8 cellular contexts compared by ENCODE assay signal in the genomic region with DNA sequence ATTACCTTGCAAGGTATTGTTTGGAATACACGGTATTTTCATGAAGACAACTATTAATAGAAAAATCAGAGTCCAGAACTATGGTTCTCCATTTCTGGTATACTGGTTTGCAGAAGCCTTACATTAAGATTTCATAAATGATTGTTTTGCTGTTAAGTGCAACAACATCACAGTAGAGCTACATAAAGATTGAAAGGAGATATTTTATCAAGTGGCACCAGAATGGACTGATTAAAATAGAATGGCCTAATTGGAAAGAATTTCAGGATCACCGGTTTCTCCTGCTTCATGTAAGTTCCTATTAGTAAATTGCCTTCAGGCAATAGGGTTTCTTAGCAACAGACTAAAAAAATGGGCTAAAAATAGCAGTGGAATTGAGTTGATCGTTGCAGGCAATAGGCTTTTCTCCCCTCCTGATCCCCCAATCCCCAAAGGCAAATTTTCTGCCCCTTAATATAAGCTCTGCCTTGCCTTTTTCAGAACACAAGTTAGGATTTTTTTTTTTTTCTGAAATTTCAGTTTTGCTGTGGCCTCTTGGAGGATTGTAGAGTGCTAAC. TPM values are rescaled to one million over a fixed set of nuclear protein-coding genes. Genes with fewer than 3 reads are reported as not detected.
DNase-seq lines count a peak whose midpoint lies in the region; ATAC-seq lines count a peak whose summit lies in the region.

No MANE protein-coding gene starts in this region.

- H3K9me3 Mint-ChIP-seq in T-helper 1 cell treated with Interleukin-12 subunit alpha and Interleukin-12 subunit beta and Interleukin-4 antibody, amounts not matched to agents 30 μg/mL and 1 μg/mL, for 36 hours = peaks cover 9% of the 10 kb centered on the region
- H3K9me3 Mint-ChIP-seq in activated naive CD8-positive, alpha-beta T cell treated with anti-CD3 and anti-CD28 coated beads, Interleukin-2, amount 10 ng/mL, durations not matched to agents 7 days and 5 days = peaks cover 3% of the 10 kb centered on the region

- H3K9me3 ChIP-seq in iPS-18c (ENCODE audit: control insufficient read depth, insufficient read depth, low read length) = no peaks in the 10 kb centered on the region
- H3K9me3 ChIP-seq in stomach smooth muscle (ENCODE audit: control insufficient read depth in 2 of 2, low read length in 2 of 2) = no peaks in the 10 kb centered on the region

- H3K4me3 Mint-ChIP-seq in T-helper 1 cell treated with Interleukin-12 subunit alpha and Interleukin-12 subunit beta and Interleukin-4 antibody, amounts not matched to agents 30 μg/mL and 1 μg/mL, for 36 hours = peak overlapping the region; percentile 98
- H3K4me3 Mint-ChIP-seq in activated naive CD8-positive, alpha-beta T cell treated with anti-CD3 and anti-CD28 coated beads, Interleukin-2, amount 10 ng/mL, durations not matched to agents 7 days and 5 days = peak overlapping the region; percentile 90

- H3K27ac Mint-ChIP-seq in T-helper 1 cell treated with Interleukin-12 subunit alpha and Interleukin-12 subunit beta and Interleukin-4 antibody, amounts not matched to agents 30 μg/mL and 1 μg/mL, for 36 hours = peak overlapping the region; percentile 96
- H3K27ac Mint-ChIP-seq in activated naive CD8-positive, alpha-beta T cell treated with anti-CD3 and anti-CD28 coated beads, Interleukin-2, amount 10 ng/mL, durations not matched to agents 7 days and 5 days = peak overlapping the region; percentile 95

- POLR2A ChIA-PET in activated naive CD8-positive, alpha-beta T cell treated with anti-CD3 and anti-CD28 coated beads, Interleukin-2, amount 10 ng/mL, durations not matched to agents 7 days and 5 days (lab: Charles Lee) = interaction anchor here (0.6 to 2.5 kb wide), 7 partner anchors 54 to 589 kb away, joined by 3 to 9 read pairs (median 3); a partner anchor contains a TSS

- no peaks in the 10 kb centered on the region for H3K27me3 ChIP-seq in stomach smooth muscle (ENCODE audit: control insufficient read depth in 1 of 2, insufficient read depth in 2 of 2, low read length in 2 of 2)

- peaks cover 14% of the 10 kb centered on the region for H3K4me1 ChIP-seq in stomach smooth muscle (ENCODE audit: control insufficient read depth, insufficient read depth, low read length)

- no peak for ATAC-seq in activated naive CD8-positive, alpha-beta T cell treated with anti-CD3 and anti-CD28 coated beads, Interleukin-2, amount 10 ng/mL, durations not matched to agents 7 days and 5 days (ENCODE audit: low read depth)
- ATAC-seq in HG03571 (IDR thresholded peaks at IDR 0.05; ENCODE audit: unreplicated experiment) = no peak

- DNase-seq in T-helper 1 cell (no peak), NCI-H1694 (lab: John Stamatoyannopoulos, UW) (peak; percentile 45), activated gamma-delta T cell treated with Interleukin-2 at 50 U/mL for 16 hours (no peak)
- no peak for DNase-seq in activated naive CD8-positive, alpha-beta T cell treated with anti-CD3 and anti-CD28 coated beads, Interleukin-2, amount 10 ng/mL, durations not matched to agents 7 days and 5 days

- H3K27me3 Mint-ChIP-seq in T-helper 1 cell treated with Interleukin-12 subunit alpha and Interleukin-12 subunit beta and Interleukin-4 antibody, amounts not matched to agents 30 μg/mL and 1 μg/mL, for 36 hours (ENCODE audit: low read depth) = no peaks in the 10 kb centered on the region
- H3K27me3 Mint-ChIP-seq in activated naive CD8-positive, alpha-beta T cell treated with anti-CD3 and anti-CD28 coated beads, Interleukin-2, amount 10 ng/mL, durations not matched to agents 7 days and 5 days = no peaks in the 10 kb centered on the region

- no peaks in the 10 kb centered on the region for H3K36me3 ChIP-seq in stomach smooth muscle (ENCODE audit: control insufficient read depth in 2 of 2, insufficient read depth in 2 of 2, low read length in 2 of 2)

- H3K4me3 ChIP-seq in iPS-18c (ENCODE audit: insufficient read depth, low read depth, low read length) = peak overlapping the region; percentile 65
- peak overlapping the region; percentile 93 to 100 for H3K4me3 ChIP-seq in stomach smooth muscle (ENCODE audit: low read length in 2 of 2)

- H3K4me1 Mint-ChIP-seq in T-helper 1 cell treated with Interleukin-12 subunit alpha and Interleukin-12 subunit beta and Interleukin-4 antibody, amounts not matched to agents 30 μg/mL and 1 μg/mL, for 36 hours (ENCODE audit: low read depth) = peaks cover 44% of the 10 kb centered on the region
- H3K4me1 Mint-ChIP-seq in activated naive CD8-positive, alpha-beta T cell treated with anti-CD3 and anti-CD28 coated beads, Interleukin-2, amount 10 ng/mL, durations not matched to agents 7 days and 5 days = peaks cover 47% of the 10 kb centered on the region

- peaks cover 4% of the 10 kb centered on the region for H3K36me3 Mint-ChIP-seq in T-helper 1 cell treated with Interleukin-12 subunit alpha and Interleukin-12 subunit beta and Interleukin-4 antibody, amounts not matched to agents 30 μg/mL and 1 μg/mL, for 36 hours (ENCODE audit: low read depth)
- peaks cover 11% of the 10 kb centered on the region for H3K36me3 Mint-ChIP-seq in activated naive CD8-positive, alpha-beta T cell treated with anti-CD3 and anti-CD28 coated beads, Interleukin-2, amount 10 ng/mL, durations not matched to agents 7 days and 5 days

- H3K9ac ChIP-seq in stomach smooth muscle (ENCODE audit: low read length in 2 of 2) = peak overlapping the region; percentile 92 to 96

- peak overlapping the region; percentile 87 for H3K27ac ChIP-seq in stomach smooth muscle (ENCODE audit: low read length)

RNA-seq across cellular contexts. Expression of a gene that starts 0.9 kb away (rescaled TPM):
- 1 to 10 TPM; 1.1 to 1.8 TPM for total RNA-seq in activated naive CD8-positive, alpha-beta T cell treated with anti-CD3 and anti-CD28 coated beads, Interleukin-2, amount 10 ng/mL, durations not matched to agents 7 days and 5 days

RNA-seq across cellular contexts. Expression of a gene that starts 1.3 kb away (rescaled TPM):
- total RNA-seq in activated naive CD8-positive, alpha-beta T cell treated with anti-CD3 and anti-CD28 coated beads, Interleukin-2, amount 10 ng/mL, durations not matched to agents 7 days and 5 days = 10 to 100 TPM; 36.6 to 39.2 TPM
